ENCODE assay signal across 21 cellular contexts in genomic region chr5:133790898-133791297, GRCh38.
"Had no signal": no experiment of that assay in that cellular context is flagged by ENCODE, and none has a peak within 500 bp of the region (broad histone marks: within the 10 kb centered on the region; RNA-seq: fewer than 3 reads in every experiment).

No MANE protein-coding gene starts in this region.

- H3K9me3 ChIP-seq: right lobe of liver, suprapubic skin had no signal

- H3K36me3 ChIP-seq: right lobe of liver, suprapubic skin had no signal

- H3K27ac ChIP-seq: dorsolateral prefrontal cortex, parathyroid adenoma, right lobe of liver, suprapubic skin had no signal

- FAIRE-seq: colon, islet of Langerhans, small intestine had no signal

- H3K27me3 ChIP-seq: dorsolateral prefrontal cortex, right lobe of liver had no signal

- H3K4me1 ChIP-seq: parathyroid adenoma, suprapubic skin had no signal

- DNase-seq: activated CD4-positive, alpha-beta T cell treated with anti-CD3 and anti-CD28 coated beads, Interleukin-2, amount 10 ng/mL, durations not matched to agents 24 days and 14 days; activated CD8-positive, alpha-beta memory T cell treated with anti-CD3 and anti-CD28 coated beads, Interleukin-2, amount 50 U/mL, for 4 hours; activated CD8-positive, alpha-beta T cell treated with anti-CD3 and anti-CD28 coated beads for 36 hours; activated naive CD4-positive, alpha-beta T cell treated with anti-CD3 and anti-CD28 coated beads for 36 hours; activated naive CD8-positive, alpha-beta T cell treated with anti-CD3 and anti-CD28 coated beads, Interleukin-2, amount 50 U/mL, for 24 hours; activated T-cell treated with anti-CD3 and anti-CD28 coated beads, Interleukin-2, amount 50 U/mL, for 4 hours; anterior cingulate cortex; caudate nucleus; dorsolateral prefrontal cortex; left colon; natural killer cell; right lobe of liver; small intestine; stimulated activated CD4-positive, alpha-beta T cell treated with anti-CD3 and anti-CD28 coated beads, Interleukin-15, amount 100 ng/mL, for 24 hours; stimulated activated CD4-positive, alpha-beta T cell treated with anti-CD3 and anti-CD28 coated beads, Interleukin-2, amount 100 ng/mL, for 48 hours; trophoblast cell had no signal

- H3K4me3 ChIP-seq: dorsolateral prefrontal cortex, lung, right lobe of liver, suprapubic skin had no signal

- ATAC-seq: activated CD8-positive, alpha-beta T cell treated with anti-CD3 and anti-CD28 coated beads for 36 hours; activated naive CD8-positive, alpha-beta T cell treated with anti-CD3 and anti-CD28 coated beads, Interleukin-2, amount 50 U/mL, for 24 hours; activated T-cell treated with anti-CD3 and anti-CD28 coated beads, Interleukin-2, amount 50 U/mL, for 4 hours; left colon; natural killer cell; right lobe of liver had no signal
